18 cellular contexts compared by ENCODE assay signal in the genomic region with DNA sequence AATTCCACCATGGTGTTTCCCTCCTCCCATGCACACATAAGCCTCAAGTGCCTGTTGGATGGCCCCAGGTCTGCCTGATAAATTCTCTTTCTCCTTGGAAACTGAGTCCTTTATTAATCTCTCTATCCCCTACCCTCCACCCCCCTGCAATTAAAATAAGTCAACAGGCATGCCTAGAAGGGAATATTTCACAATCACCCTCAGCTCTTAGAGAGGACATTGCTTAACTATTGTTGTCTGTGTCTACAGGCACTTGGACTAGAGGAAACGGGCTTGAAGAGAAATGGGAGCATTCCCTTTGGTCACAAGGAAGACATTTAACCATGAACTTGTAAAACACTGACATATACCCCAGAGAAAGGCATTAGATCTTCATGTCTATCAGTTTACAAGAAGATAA. TPM values are rescaled to one million over a fixed set of nuclear protein-coding genes. Genes with fewer than 3 reads are reported as not detected.
A peak's percentile ranks its signal among the peaks of the same experiment; 100 is the strongest.
DNase-seq lines count a peak whose midpoint lies in the region; ATAC-seq and TF ChIP-seq lines count a peak whose summit lies in the region.
"Had no signal": no experiment of that assay in that cellular context is flagged by ENCODE, and none has a peak within 500 bp of the region (broad histone marks: within the 10 kb centered on the region; RNA-seq: fewer than 3 reads in every experiment).

No MANE protein-coding gene starts in this region.

- no peaks in the 10 kb centered on the region for H3K4me1 Mint-ChIP-seq in MCF 10A (ENCODE audit: insufficient read depth, unreplicated experiment)
- H3K4me1 Mint-ChIP-seq in stimulated activated memory B cell treated with anti-CD40 and anti-IgM and Interleukin-4, amounts not matched to agents 10 μg/mL and 1 μg/mL and 100 μg/mL, for 72 hours, result no peaks in the 10 kb centered on the region

- no peak overlapping the region for H3K4me2 ChIP-seq in mammary epithelial cell (ENCODE audit: insufficient read depth, low read depth, low read length)
- H3K4me2 ChIP-seq: BLaER1 treated with 17β-estradiol and CSF1 and Interleukin-3, amounts not matched to agents 10 nM and 100 nM had no signal

- H3K4me3 ChIP-seq in mammary epithelial cell (replicated peaks in 1 of 3; ENCODE audit: insufficient read depth in 1 of 3, low read depth in 2 of 3, low read length in 3 of 3), result no peak overlapping the region
- no peak overlapping the region for H3K4me3 ChIP-seq in fibroblast of villous mesenchyme (ENCODE audit: low read depth, low read length)
- H3K4me3 ChIP-seq: BLaER1 treated with 17β-estradiol and CSF1 and Interleukin-3, amounts not matched to agents 10 nM and 100 nM; SJCRH30 had no signal

- no peaks in the 10 kb centered on the region for H3K27me3 Mint-ChIP-seq in MCF 10A (ENCODE audit: insufficient read depth, unreplicated experiment)
- peaks cover 12% of the 10 kb centered on the region for H3K27me3 Mint-ChIP-seq in stimulated activated memory B cell treated with anti-CD40 and anti-IgM and Interleukin-4, amounts not matched to agents 10 μg/mL and 1 μg/mL and 100 μg/mL, for 72 hours

- dilution Hi-C loops in mammary epithelial cell (cut with HindIII; ENCODE audit: low sequenced_read_pairs), result no loop called here

- H4K20me1 ChIP-seq in mammary epithelial cell (ENCODE audit: insufficient read depth, low read length), result no peaks in the 10 kb centered on the region
- H4K20me1 ChIP-seq: BLaER1 treated with 17β-estradiol and CSF1 and Interleukin-3, amounts not matched to agents 10 nM and 100 nM had no signal

- H3K9me3 Mint-ChIP-seq in MCF 10A (ENCODE audit: unreplicated experiment), result peaks cover 41% of the 10 kb centered on the region
- peaks cover 8% of the 10 kb centered on the region for H3K9me3 Mint-ChIP-seq in stimulated activated memory B cell treated with anti-CD40 and anti-IgM and Interleukin-4, amounts not matched to agents 10 μg/mL and 1 μg/mL and 100 μg/mL, for 72 hours

- POLR2A ChIA-PET in MCF 10A (lab: Yijun Ruan, JAX), result no interaction called here

- no peak overlapping the region for H3K4me3 Mint-ChIP-seq in MCF 10A (ENCODE audit: unreplicated experiment)
- no peak overlapping the region for H3K4me3 Mint-ChIP-seq in stimulated activated memory B cell treated with anti-CD40 and anti-IgM and Interleukin-4, amounts not matched to agents 10 μg/mL and 1 μg/mL and 100 μg/mL, for 72 hours

- TF ChIP-seq CTCF in MCF 10A (IDR thresholded peaks at IDR 0.05; ENCODE audit: unreplicated experiment), result no peak
- TF ChIP-seq CTCF in mammary epithelial cell (conservative IDR thresholded peaks at IDR 0.05 in 1 of 2, IDR thresholded peaks at IDR 0.05 in 1 of 2; ENCODE audit: extremely low read depth in 1 of 2, insufficient read depth in 1 of 2, low read depth in 1 of 2, low read length in 2 of 2), result no peak
- no peak for TF ChIP-seq CTCF in fibroblast of villous mesenchyme (IDR thresholded peaks at IDR 0.05; ENCODE audit: insufficient read depth, low read depth, low read length)

- no peaks in the 10 kb centered on the region for H3K36me3 Mint-ChIP-seq in MCF 10A (ENCODE audit: insufficient read depth, unreplicated experiment)
- no peaks in the 10 kb centered on the region for H3K36me3 Mint-ChIP-seq in stimulated activated memory B cell treated with anti-CD40 and anti-IgM and Interleukin-4, amounts not matched to agents 10 μg/mL and 1 μg/mL and 100 μg/mL, for 72 hours

- CTCF ChIA-PET in MCF 10A (lab: Yijun Ruan, JAX) (no interaction called here), mammary epithelial cell (lab: Charles Lee; ENCODE audit: low non-redundant PET) (no interaction called here)

- no peak overlapping the region for H3K9ac ChIP-seq in mammary epithelial cell (ENCODE audit: insufficient read depth, low read length)
- H3K9ac ChIP-seq: BLaER1 treated with 17β-estradiol and CSF1 and Interleukin-3, amounts not matched to agents 10 nM and 100 nM had no signal

- BruUV-seq in MCF 10A (replicated peaks; lab: Mats Ljungman, UMichigan) (no TSS peak), mammary epithelial cell (replicated peaks; lab: Mats Ljungman, UMichigan) (no TSS peak)

- no peak overlapping the region for H3K27ac ChIP-seq in mammary epithelial cell (ENCODE audit: insufficient read depth, low read depth, low read length)
- H3K27ac ChIP-seq: 22Rv1; BLaER1 treated with 17β-estradiol and CSF1 and Interleukin-3, amounts not matched to agents 10 nM and 100 nM; SJCRH30 had no signal

- no peaks in the 10 kb centered on the region for H3K36me3 ChIP-seq in mammary epithelial cell (ENCODE audit: insufficient read depth, low read length)
- H3K36me3 ChIP-seq: BLaER1 treated with 17β-estradiol and CSF1 and Interleukin-3, amounts not matched to agents 10 nM and 100 nM; SJCRH30 had no signal

- peaks cover 3% of the 10 kb centered on the region for H3K9me3 ChIP-seq in mammary epithelial cell (replicated peaks; ENCODE audit: insufficient read depth, low read length)
- H3K9me3 ChIP-seq: SJCRH30 had no signal

- no peak for ATAC-seq in stimulated activated memory B cell treated with anti-CD40 and anti-IgM and Interleukin-4, amounts not matched to agents 10 μg/mL and 1 μg/mL and 100 μg/mL, for 72 hours
- no peak for ATAC-seq in HG03439 (IDR thresholded peaks at IDR 0.05; ENCODE audit: unreplicated experiment)

- no peaks in the 10 kb centered on the region for H3K4me1 ChIP-seq in mammary epithelial cell (ENCODE audit: insufficient read depth, low read length)
- H3K4me1 ChIP-seq: BLaER1 treated with 17β-estradiol and CSF1 and Interleukin-3, amounts not matched to agents 10 nM and 100 nM; SJCRH30 had no signal

- H3K27ac Mint-ChIP-seq in MCF 10A (ENCODE audit: low read depth, unreplicated experiment), result no peak overlapping the region
- H3K27ac Mint-ChIP-seq in stimulated activated memory B cell treated with anti-CD40 and anti-IgM and Interleukin-4, amounts not matched to agents 10 μg/mL and 1 μg/mL and 100 μg/mL, for 72 hours, result no peak overlapping the region

- in situ Hi-C loops in mammary epithelial cell (cut with MboI; ENCODE audit: low sequenced_read_pairs in 2 of 2), result no loop called here

- DNase-seq in MCF 10A (ENCODE audit: unreplicated experiment) (peak; percentile 58), mammary epithelial cell (no peak), SIG-M5 (lab: John Stamatoyannopoulos, UW) (peak; percentile 23), fibroblast of villous mesenchyme (ENCODE audit: low read depth) (peak; percentile 45), NCI-H1417 (lab: John Stamatoyannopoulos, UW) (no peak)
- DNase-seq in activated CD4-positive, alpha-beta T cell treated with anti-CD3 and anti-CD28 coated beads for 4 hours, result no peak
- DNase-seq: H7, NCI-H1105 treated with DMSO at 0.1 percent for 48 hours, NCI-H1930, NCI-H510A, NCI-H82, SJCRH30 had no signal

- H2AFZ ChIP-seq in mammary epithelial cell (ENCODE audit: low read depth, low read length), result no peak overlapping the region

- no peaks in the 10 kb centered on the region for H3K79me2 ChIP-seq in mammary epithelial cell (ENCODE audit: insufficient read depth, low read length)

- WGBS in mammary epithelial cell (ENCODE audit: low coverage, missing lambda C conversion rate), result 0% methylated on average over 1 of the region's 1 CpG

- intact Hi-C loops in MCF 10A (cut with micrococcal nuclease), result no loop called here
- intact Hi-C loops in mammary epithelial cell (cut with micrococcal nuclease), result no loop called here

- no peaks in the 10 kb centered on the region for H3K27me3 ChIP-seq in mammary epithelial cell (ENCODE audit: insufficient read depth, low read length)
- H3K27me3 ChIP-seq: BLaER1 treated with 17β-estradiol and CSF1 and Interleukin-3, amounts not matched to agents 10 nM and 100 nM; SJCRH30 had no signal

RNA-seq across cellular contexts. Expression of a gene that starts 39.5 kb away (rescaled TPM):
- total RNA-seq in MCF 10A (2022), result not detected in 2 replicates
- not detected for total RNA-seq in mammary epithelial cell
- polyA plus RNA-seq in mammary epithelial cell, result not detected
- not detected for polyA minus RNA-seq in mammary epithelial cell
- not detected in 2 replicates for total RNA-seq in fibroblast of villous mesenchyme
- total RNA-seq: H7, HT1080 had no signal

RNA-seq across cellular contexts. Expression of a gene that starts 39.9 kb away (rescaled TPM):
- total RNA-seq in MCF 10A (2022) (0.09 TPM in 1 of 2 replicates, not detected in the other), mammary epithelial cell (under 1 TPM in 1 of 2 donors, not detected in 1; under 0.01 TPM), fibroblast of villous mesenchyme (0.32 and 0.43 TPM in 2 replicates)
- not detected for polyA plus RNA-seq in mammary epithelial cell
- not detected for polyA minus RNA-seq in mammary epithelial cell
- total RNA-seq: H7, RPMI7951, SJCRH30 had no signal

RNA-seq across cellular contexts. Expression of a gene that starts 43.7 kb away (rescaled TPM):
- total RNA-seq in MCF 10A (2022) (not detected in 2 replicates), mammary epithelial cell (not detected), fibroblast of villous mesenchyme (not detected in 2 replicates)
- not detected for polyA plus RNA-seq in mammary epithelial cell
- not detected for polyA minus RNA-seq in mammary epithelial cell
- total RNA-seq: H7, HT1080, RPMI7951, SJCRH30 had no signal

Comparison
In these comparisons a context has a peak if more than half of its experiments do, and no peak if none do; other contexts are left out.
1. DNase-seq: peak in MCF 10A (single experiment), SIG-M5 (single experiment) and fibroblast of villous mesenchyme (single experiment); none in mammary epithelial cell (single experiment), NCI-H1417 (0 of 3) and activated CD4-positive, alpha-beta T cell treated with anti-CD3 and anti-CD28 coated beads for 4 hours (0 of 2).